In the genomic region with DNA sequence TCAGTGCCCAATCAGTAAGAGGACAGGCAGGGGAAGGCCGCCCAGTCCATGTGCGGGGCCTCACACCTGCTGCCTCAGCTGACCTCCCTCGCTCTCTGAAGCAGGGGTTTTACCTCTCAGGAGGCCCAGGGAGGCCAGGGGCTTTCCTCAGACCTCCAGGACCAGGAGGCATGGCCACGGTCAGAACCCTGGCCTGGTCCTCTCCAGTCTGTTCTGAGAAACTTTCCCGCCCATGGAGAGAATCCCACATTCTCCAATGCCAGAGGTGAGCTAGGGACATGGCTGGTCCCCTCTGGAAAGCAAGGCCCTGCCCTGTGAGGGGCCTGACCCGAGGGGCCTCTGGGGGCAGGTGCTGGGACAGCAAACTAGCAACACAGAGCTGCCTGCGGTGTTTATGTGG, we compare ENCODE assay signal across 19 cellular contexts.
A peak's percentile ranks its signal among the peaks of the same experiment; 100 is the strongest.
DNase-seq lines count a peak whose midpoint lies in the region; ATAC-seq and TF ChIP-seq lines count a peak whose summit lies in the region.
"Had no signal": no experiment of that assay in that cellular context is flagged by ENCODE, and none has a peak within 500 bp of the region (broad histone marks: within the 10 kb centered on the region; RNA-seq: fewer than 3 reads in every experiment).

No MANE protein-coding gene starts in this region.

- H3K9ac ChIP-seq in NT2/D1 (ENCODE audit: insufficient read length, low read depth) = peak overlapping the region; percentile 9
- H3K9ac ChIP-seq: BLaER1 treated with 17β-estradiol and CSF1 and Interleukin-3, amounts not matched to agents 10 nM and 100 nM had no signal

- TF ChIP-seq CTCF in brain microvascular endothelial cell (IDR thresholded peaks at IDR 0.05; ENCODE audit: low read depth, low read length, missing control alignments) = no peak
- no peak for TF ChIP-seq CTCF in endothelial cell (IDR thresholded peaks at IDR 0.05; ENCODE audit: unreplicated experiment)

- in situ Hi-C loops in brain microvascular endothelial cell (cut with HindIII; ENCODE audit: low pct_ligation_motif_present, low sequenced_read_pairs) = no loop called here

- peak; percentile 13 for ATAC-seq in aorta (ENCODE audit: low FRiP score)
- ATAC-seq in activated T-cell treated with anti-CD3 and anti-CD28 coated beads, Interleukin-2, amount 50 U/mL, for 72 hours (replicated peaks in 1 of 2) = no peak
- ATAC-seq: A549 had no signal

- H3K4me3 ChIP-seq in NT2/D1 (ENCODE audit: insufficient read length, low read depth) (no peak overlapping the region), brain microvascular endothelial cell (ENCODE audit: low read depth, low read length) (no peak overlapping the region), mesodermal cell (ENCODE audit: extremely low read depth, insufficient read depth, low read length, poor library complexity, severe bottlenecking) (no peak overlapping the region), aorta (ENCODE audit: low read length in 2 of 2) (no peak overlapping the region)
- H3K4me3 ChIP-seq: A549; BLaER1 treated with 17β-estradiol and CSF1 and Interleukin-3, amounts not matched to agents 10 nM and 100 nM; Peyer's patch had no signal

- H3K4me1 Mint-ChIP-seq in activated T-cell treated with anti-CD3 and anti-CD28 coated beads, Interleukin-2, amount 50 U/mL, for 72 hours (ENCODE audit: low read depth) = no peaks in the 10 kb centered on the region
- peaks cover 13% of the 10 kb centered on the region for H3K4me1 Mint-ChIP-seq in endothelial cell (ENCODE audit: unreplicated experiment)

- H3K36me3 ChIP-seq in NT2/D1 (ENCODE audit: insufficient read depth, insufficient read length, low read length) (no peaks in the 10 kb centered on the region), brain microvascular endothelial cell (replicated peaks) (peaks cover under 1% of the 10 kb centered on the region), mesodermal cell (ENCODE audit: control insufficient read depth, insufficient read depth, low read length) (no peaks in the 10 kb centered on the region), aorta (ENCODE audit: control insufficient read depth in 1 of 2, insufficient read depth in 2 of 2, low read length in 1 of 2) (no peaks in the 10 kb centered on the region)
- H3K36me3 ChIP-seq: BLaER1 treated with 17β-estradiol and CSF1 and Interleukin-3, amounts not matched to agents 10 nM and 100 nM; Peyer's patch had no signal

- no peak overlapping the region for H3K4me3 Mint-ChIP-seq in activated T-cell treated with anti-CD3 and anti-CD28 coated beads, Interleukin-2, amount 50 U/mL, for 72 hours
- H3K4me3 Mint-ChIP-seq in endothelial cell (ENCODE audit: unreplicated experiment) = no peak overlapping the region
- H3K4me3 Mint-ChIP-seq: CD4-positive, alpha-beta T cell had no signal

- H3K9me3 Mint-ChIP-seq in activated T-cell treated with anti-CD3 and anti-CD28 coated beads, Interleukin-2, amount 50 U/mL, for 72 hours = no peaks in the 10 kb centered on the region
- H3K9me3 Mint-ChIP-seq in endothelial cell (ENCODE audit: unreplicated experiment) = no peaks in the 10 kb centered on the region
- H3K9me3 Mint-ChIP-seq: CD4-positive, alpha-beta T cell had no signal

- DNase-seq in NT2/D1 (ENCODE audit: low read depth, low spot score) = no peak
- peak; percentile 8 for DNase-seq in brain microvascular endothelial cell
- DNase-seq in aorta = no peak
- no peak for DNase-seq in activated T-cell treated with anti-CD3 and anti-CD28 coated beads, Interleukin-2, amount 50 U/mL, for 72 hours
- DNase-seq in NOMO-1 treated with DMSO at 0.1 percent for 48 hours (lab: John Stamatoyannopoulos, UW; ENCODE audit: unreplicated experiment) = no peak
- DNase-seq in endothelial cell (ENCODE audit: low spot score) = no peak
- DNase-seq: AML-193; CD4-positive, alpha-beta T cell; KG1; MM.1S; NCI-H2029; NCI-H446 treated with DMSO at 0.1 percent for 48 hours; NCI-H69; OCI-M1; Peyer's patch; SHP77 treated with DMSO at 0.1 percent for 48 hours had no signal

- 84 to 88% methylated on average over 7 of the region's 7 CpGs for WGBS in mesodermal cell (ENCODE audit: insufficient coverage in 2 of 2), 2 experiments
- 89 to 92% methylated on average over 7 of the region's 7 CpGs for WGBS in aorta, 2 donors

- H3K9me3 ChIP-seq in NT2/D1 (ENCODE audit: insufficient read depth, low read length) (no peaks in the 10 kb centered on the region), mesodermal cell (ENCODE audit: control insufficient read depth, low read length) (no peaks in the 10 kb centered on the region), aorta (ENCODE audit: control insufficient read depth, low read length) (no peaks in the 10 kb centered on the region)
- H3K9me3 ChIP-seq: A549; BLaER1 treated with 17β-estradiol and CSF1 and Interleukin-3, amounts not matched to agents 10 nM and 100 nM; Peyer's patch had no signal

- peaks cover 27% of the 10 kb centered on the region for H3K4me1 ChIP-seq in NT2/D1 (ENCODE audit: insufficient read depth, insufficient read length)
- peaks cover 12% of the 10 kb centered on the region for H3K4me1 ChIP-seq in mesodermal cell (ENCODE audit: control insufficient read depth, insufficient read depth, low read length, poor library complexity, severe bottlenecking)
- H3K4me1 ChIP-seq in aorta (ENCODE audit: control insufficient read depth in 1 of 2, insufficient read depth in 2 of 2, low read length in 2 of 2) = no peaks in the 10 kb centered on the region
- H3K4me1 ChIP-seq: A549 had no signal

- H3K27me3 Mint-ChIP-seq in activated T-cell treated with anti-CD3 and anti-CD28 coated beads, Interleukin-2, amount 50 U/mL, for 72 hours (ENCODE audit: low read depth) = no peaks in the 10 kb centered on the region
- peaks cover 22% of the 10 kb centered on the region for H3K27me3 Mint-ChIP-seq in endothelial cell (ENCODE audit: unreplicated experiment)
- H3K27me3 Mint-ChIP-seq: CD4-positive, alpha-beta T cell had no signal

- peaks cover 9% of the 10 kb centered on the region for H3K27me3 ChIP-seq in NT2/D1 (ENCODE audit: insufficient read depth, insufficient read length)
- no peaks in the 10 kb centered on the region for H3K27me3 ChIP-seq in brain microvascular endothelial cell (replicated peaks)
- no peaks in the 10 kb centered on the region for H3K27me3 ChIP-seq in aorta (ENCODE audit: control insufficient read depth in 1 of 2, insufficient read depth in 2 of 2, low read length in 1 of 2)
- H3K27me3 ChIP-seq: BLaER1 treated with 17β-estradiol and CSF1 and Interleukin-3, amounts not matched to agents 10 nM and 100 nM; Peyer's patch had no signal

- H3K36me3 Mint-ChIP-seq in activated T-cell treated with anti-CD3 and anti-CD28 coated beads, Interleukin-2, amount 50 U/mL, for 72 hours (ENCODE audit: insufficient read depth in 2 of 2) = no peaks in the 10 kb centered on the region
- no peaks in the 10 kb centered on the region for H3K36me3 Mint-ChIP-seq in endothelial cell (ENCODE audit: low read depth, unreplicated experiment)

- H3K27ac Mint-ChIP-seq in activated T-cell treated with anti-CD3 and anti-CD28 coated beads, Interleukin-2, amount 50 U/mL, for 72 hours = no peak overlapping the region
- no peak overlapping the region for H3K27ac Mint-ChIP-seq in endothelial cell (ENCODE audit: unreplicated experiment)
- H3K27ac Mint-ChIP-seq: CD4-positive, alpha-beta T cell had no signal

- intact Hi-C loops in aorta (cut with DNase I) = no loop called here

- H3K27ac ChIP-seq in brain microvascular endothelial cell = no peak overlapping the region
- peak overlapping the region; percentile 10 for H3K27ac ChIP-seq in mesodermal cell (ENCODE audit: low read depth, low read length, severe bottlenecking)
- H3K27ac ChIP-seq in aorta (ENCODE audit: low read depth in 1 of 2, low read length in 2 of 2) = no peak overlapping the region
- H3K27ac ChIP-seq: A549; BLaER1 treated with 17β-estradiol and CSF1 and Interleukin-3, amounts not matched to agents 10 nM and 100 nM had no signal
